6 cellular contexts compared by ENCODE assay signal in genomic region chr6:17206566-17207072, GRCh38.
"Had no signal": no experiment of that assay in that cellular context is flagged by ENCODE, and none has a peak within 500 bp of the region (broad histone marks: within the 10 kb centered on the region; RNA-seq: fewer than 3 reads in every experiment).

No MANE protein-coding gene starts in this region.

- DNase-seq: GM23248, GOT3, H7, KBM-7 had no signal

- H3K36me3 ChIP-seq: HAP-1 had no signal

- H2AFZ ChIP-seq: GM23248 had no signal

- H3K4me1 ChIP-seq: HAP-1 had no signal

- ATAC-seq: HCT116 had no signal

- H3K27ac ChIP-seq: GM23248 had no signal

- H3K9ac ChIP-seq: GM23248 had no signal

- H3K4me3 ChIP-seq: GM23248, HAP-1 had no signal
